8 cellular contexts compared by ENCODE assay signal in genomic region chr5:32092938-32093812, GRCh38.
DNase-seq lines count a peak whose midpoint lies in the region; ATAC-seq and TF ChIP-seq lines count a peak whose summit lies in the region.

No MANE protein-coding gene starts in this region.

- H3K4me1 Mint-ChIP-seq in nephron, result peaks cover 10% of the 10 kb centered on the region

- H3K9ac ChIP-seq in OCI-LY3 (ENCODE audit: low read length), result peak overlapping the region; percentile 35; the same call in 1 of the 2 replicates

- H3K9me3 ChIP-seq in OCI-LY3 (ENCODE audit: insufficient read depth, low read length), result no peaks in the 10 kb centered on the region
- H3K9me3 ChIP-seq in esophagus squamous epithelium, result no peaks in the 10 kb centered on the region

- DNase-seq in EL (peak; percentile 75), KBM-7 (peak; percentile 74), esophagus squamous epithelium (lab: John Stamatoyannopoulos, UW) (no peak), stromal cell of bone marrow (ENCODE audit: low read depth) (peak; percentile 52)
- peak; percentile 70 for DNase-seq in activated CD8-positive, alpha-beta memory T cell treated with anti-CD3 and anti-CD28 coated beads, Interleukin-2, amount 50 U/mL, for 48 hours

- H3K27me3 ChIP-seq in OCI-LY3 (ENCODE audit: low read depth, low read length) (no peaks in the 10 kb centered on the region), esophagus squamous epithelium (no peaks in the 10 kb centered on the region)

- H3K36me3 Mint-ChIP-seq in nephron (ENCODE audit: low read depth), result peaks cover 32% of the 10 kb centered on the region

- H4K20me1 ChIP-seq in OCI-LY3 (ENCODE audit: insufficient read depth, low read length), result no peaks in the 10 kb centered on the region

- H3K27me3 Mint-ChIP-seq in nephron (ENCODE audit: low read depth), result no peaks in the 10 kb centered on the region

- no peak for TF ChIP-seq POLR2A in esophagus squamous epithelium (IDR thresholded peaks at IDR 0.05)

- no peaks in the 10 kb centered on the region for H3K79me2 ChIP-seq in OCI-LY3 (ENCODE audit: low read length)

- no peak overlapping the region for H3K4me3 Mint-ChIP-seq in nephron

- no peaks in the 10 kb centered on the region for H3K9me3 Mint-ChIP-seq in nephron

- H3K27ac ChIP-seq in OCI-LY3 (ENCODE audit: low read length) (no peak overlapping the region), esophagus squamous epithelium (no peak overlapping the region)

- H3K4me2 ChIP-seq in OCI-LY3 (ENCODE audit: low read length), result peak overlapping the region; percentile 100

- WGBS in esophagus squamous epithelium, 2 donors, result 63 to 67% methylated on average over 16 to 20 of the region's 20 CpGs

- no peak overlapping the region for H3K27ac Mint-ChIP-seq in nephron

- intact Hi-C loops in esophagus squamous epithelium (cut with DNase I), result loop anchor here (5.0 kb wide), 1 partner anchor 266 kb away; no protein-coding TSS in a partner anchor

- peak overlapping the region; percentile 45 for H2AFZ ChIP-seq in OCI-LY3 (ENCODE audit: low read depth, low read length)

- no peaks in the 10 kb centered on the region for H3K36me3 ChIP-seq in OCI-LY3 (replicated peaks; ENCODE audit: low read depth, low read length)
- peaks cover 0 to 82% (median 14%) of the 10 kb centered on the region in 3 donors for H3K36me3 ChIP-seq in esophagus squamous epithelium

- ATAC-seq in GM21786 (IDR thresholded peaks at IDR 0.05; ENCODE audit: unreplicated experiment), result peak; percentile 91

- TF ChIP-seq CTCF in OCI-LY3 (IDR thresholded peaks at IDR 0.05; ENCODE audit: low read depth, low read length), result peak; percentile 72
- TF ChIP-seq CTCF in esophagus squamous epithelium (IDR thresholded peaks at IDR 0.05), result peak; percentile 20 to 81 (median 74)
- peak; percentile 68 to 70 (median 69) for TF ChIP-seq CTCF in nephron (IDR thresholded peaks at IDR 0.05; ENCODE audit: unreplicated experiment in 3 of 3)

- peaks cover 12% of the 10 kb centered on the region for H3K4me1 ChIP-seq in OCI-LY3 (ENCODE audit: low read length)
- H3K4me1 ChIP-seq in esophagus squamous epithelium, result peaks cover 0 to 4% (median 0%) of the 10 kb centered on the region in 3 donors

- in situ Hi-C loops in KBM-7 (cut with MboI; ENCODE audit: low pct_unique_long_range_greater_than_20kb, low sequenced_read_pairs), result loop anchor here (25.0 kb wide), 1 partner anchor 531 kb away; no protein-coding TSS in a partner anchor

- H3K4me3 ChIP-seq in OCI-LY3 (ENCODE audit: low read length) (peak overlapping the region; percentile 78), esophagus squamous epithelium (no peak overlapping the region)
